Comparison of ENCODE assay signal across 11 cellular contexts in the genomic region with DNA sequence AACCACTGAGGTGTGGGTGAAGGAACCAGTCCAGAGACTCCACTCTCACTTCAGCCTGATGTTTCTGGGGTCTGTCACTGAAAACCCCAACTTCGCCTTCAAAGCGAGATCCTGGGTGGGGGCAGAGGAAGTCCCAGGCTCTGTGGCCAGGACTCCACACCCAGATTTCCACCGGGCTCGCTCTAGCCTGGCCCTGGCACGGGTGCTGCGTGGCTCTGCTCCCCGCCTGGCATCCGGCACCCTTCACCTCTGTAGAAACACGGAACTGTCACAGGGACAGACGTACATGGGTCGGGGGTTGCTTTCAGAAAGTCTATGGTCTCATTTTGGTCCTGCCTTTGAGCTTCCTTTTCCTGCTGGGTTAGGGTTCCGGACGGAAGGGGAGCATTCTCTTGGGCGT. TPM values are rescaled to one million over a fixed set of nuclear protein-coding genes. Genes with fewer than 3 reads are reported as not detected.
DNase-seq lines count a peak whose midpoint lies in the region; ATAC-seq and TF ChIP-seq lines count a peak whose summit lies in the region.
"Had no signal": no experiment of that assay in that cellular context is flagged by ENCODE, and none has a peak within 500 bp of the region (broad histone marks: within the 10 kb centered on the region; RNA-seq: fewer than 3 reads in every experiment).

No MANE protein-coding gene starts in this region.

- no peaks in the 10 kb centered on the region for H3K27me3 ChIP-seq in CD4-positive, alpha-beta memory T cell (ENCODE audit: insufficient read depth, low read length)
- no peaks in the 10 kb centered on the region for H3K27me3 ChIP-seq in Peyer's patch
- no peaks in the 10 kb centered on the region for H3K27me3 ChIP-seq in esophagus squamous epithelium
- H3K27me3 ChIP-seq in skeletal muscle tissue (ENCODE audit: control insufficient read depth in 3 of 3, insufficient read depth in 3 of 3, low read length in 3 of 3) = no peaks in the 10 kb centered on the region
- H3K27me3 ChIP-seq: MG63, ovary had no signal

- peaks cover 9 to 19% of the 10 kb centered on the region in 2 donors for H3K36me3 Mint-ChIP-seq in CD4-positive, alpha-beta memory T cell

- peak overlapping the region in 4 of 7 donors; percentile 79 to 96 (median 89) for H3K27ac Mint-ChIP-seq in CD4-positive, alpha-beta memory T cell

- POLR2A ChIA-PET in CD4-positive, alpha-beta memory T cell (lab: Charles Lee; ENCODE audit: partially characterized antibody) = interaction anchor here (0.9 to 5.8 kb wide), 4 partner anchors 24 to 103 kb away, joined by 5 to 83 read pairs (median 20); a partner anchor contains a TSS

- peaks cover 33 to 51% (median 44%) of the 10 kb centered on the region in 4 donors for H3K4me1 Mint-ChIP-seq in CD4-positive, alpha-beta memory T cell

- TF ChIP-seq POLR2A in Peyer's patch (IDR thresholded peaks at IDR 0.05) (no peak), esophagus squamous epithelium (IDR thresholded peaks at IDR 0.05) (no peak)

- no peaks in the 10 kb centered on the region for H3K9me3 ChIP-seq in CD4-positive, alpha-beta memory T cell (ENCODE audit: control insufficient read depth in 1 of 2, low read length in 2 of 2)
- H3K9me3 ChIP-seq in Peyer's patch (no peaks in the 10 kb centered on the region), esophagus squamous epithelium (no peaks in the 10 kb centered on the region), skeletal muscle tissue (ENCODE audit: control insufficient read depth in 3 of 3, low read length in 3 of 3) (no peaks in the 10 kb centered on the region)
- H3K9me3 ChIP-seq: MG63, ovary had no signal

- H3K9me3 Mint-ChIP-seq in CD4-positive, alpha-beta memory T cell = no peaks in the 10 kb centered on the region
- H3K9me3 Mint-ChIP-seq: stimulated activated naive B cell treated with anti-CD40 and anti-IgM and Interleukin-4, amounts not matched to agents 10 μg/mL and 1 μg/mL and 100 μg/mL, for 72 hours had no signal

- H3K4me3 Mint-ChIP-seq in CD4-positive, alpha-beta memory T cell = peak overlapping the region in 1 of 8 donors; percentile 46
- H3K4me3 Mint-ChIP-seq: stimulated activated naive B cell treated with anti-CD40 and anti-IgM and Interleukin-4, amounts not matched to agents 10 μg/mL and 1 μg/mL and 100 μg/mL, for 72 hours had no signal

- peaks cover 7% of the 10 kb centered on the region for H3K36me3 ChIP-seq in CD4-positive, alpha-beta memory T cell (ENCODE audit: insufficient read depth, low read length)
- peaks cover 0 to 6% (median 0%) of the 10 kb centered on the region in 3 donors for H3K36me3 ChIP-seq in Peyer's patch
- no peaks in the 10 kb centered on the region for H3K36me3 ChIP-seq in esophagus squamous epithelium
- H3K36me3 ChIP-seq in skeletal muscle tissue (ENCODE audit: control insufficient read depth in 3 of 3, insufficient read depth in 3 of 3, low read length in 3 of 3) = no peaks in the 10 kb centered on the region
- H3K36me3 ChIP-seq: ovary had no signal

- WGBS in esophagus squamous epithelium, 2 donors = 66 to 86% methylated on average over 11 of the region's 14 CpGs

- intact Hi-C loops in CD4-positive, alpha-beta memory T cell (cut with micrococcal nuclease) = loop anchor here (5.0 kb wide), 2 partner anchors 39 to 264 kb away; no protein-coding TSS in a partner anchor
- intact Hi-C loops in esophagus squamous epithelium (cut with DNase I) = loop anchor here (5.0 kb wide), 1 partner anchor 104 kb away; a partner anchor contains a TSS
- intact Hi-C loops in left colon (cut with DNase I, micrococcal nuclease) = no loop called here

- H3K9ac ChIP-seq in skeletal muscle tissue (ENCODE audit: low read depth in 1 of 3, low read length in 3 of 3) = peak overlapping the region in 2 of 3 donors; percentile 23 to 74

- TF ChIP-seq CTCF in Peyer's patch (IDR thresholded peaks at IDR 0.05) (no peak), esophagus squamous epithelium (IDR thresholded peaks at IDR 0.05) (no peak)

- no peak overlapping the region for H3K27ac ChIP-seq in CD4-positive, alpha-beta memory T cell (ENCODE audit: low read depth, low read length)
- H3K27ac ChIP-seq in Peyer's patch (peak overlapping the region in 3 of 4 donors; percentile 68 to 83 (median 82)), esophagus squamous epithelium (peak overlapping the region; percentile 18 to 90 (median 79)), skeletal muscle tissue (ENCODE audit: low read depth, low read length) (peak overlapping the region; percentile 74)
- H3K27ac ChIP-seq: ovary had no signal

- ATAC-seq in HG03175 (IDR thresholded peaks at IDR 0.05; ENCODE audit: unreplicated experiment) (no peak), left colon (no peak)
- ATAC-seq: stimulated activated naive B cell treated with anti-CD40 and anti-IgM and Interleukin-4, amounts not matched to agents 10 μg/mL and 1 μg/mL and 100 μg/mL, for 72 hours had no signal

- CTCF ChIA-PET in CD4-positive, alpha-beta memory T cell (lab: Charles Lee; ENCODE audit: partially characterized antibody) = interaction anchor here (1.1 to 11.4 kb wide), 10 partner anchors 10 to 286 kb away, joined by 5 to 208 read pairs (median 30); a partner anchor contains a TSS

- H3K4me1 ChIP-seq in CD4-positive, alpha-beta memory T cell (ENCODE audit: insufficient read depth, low read length) = peaks cover 50% of the 10 kb centered on the region
- H3K4me1 ChIP-seq in Peyer's patch (peaks cover 6 to 42% (median 17%) of the 10 kb centered on the region in 4 donors), esophagus squamous epithelium (peaks cover 28 to 68% (median 52%) of the 10 kb centered on the region in 3 donors), skeletal muscle tissue (ENCODE audit: control insufficient read depth in 3 of 3, insufficient read depth in 3 of 3, low read length in 3 of 3) (peaks cover 49 to 60% (median 56%) of the 10 kb centered on the region in 3 donors)

- DNase-seq in CD4-positive, alpha-beta memory T cell = no peak
- DNase-seq in Peyer's patch (no peak), esophagus squamous epithelium (lab: John Stamatoyannopoulos, UW) (no peak), left colon (no peak)
- no peak for DNase-seq in stimulated activated CD4-positive, alpha-beta T cell treated with anti-CD3 and anti-CD28 coated beads, Interleukin-1b, Interleukin-23, amount 100 ng/mL, for 48 hours
- DNase-seq: effector CD4-positive, alpha-beta T cell; MG63; ovary; stimulated activated naive B cell treated with anti-CD40 and anti-IgM and Interleukin-4, amounts not matched to agents 10 μg/mL and 1 μg/mL and 100 μg/mL, for 72 hours had no signal

- H3K4me3 ChIP-seq in CD4-positive, alpha-beta memory T cell (ENCODE audit: low read length in 2 of 2) = no peak overlapping the region
- H3K4me3 ChIP-seq in Peyer's patch = no peak overlapping the region
- no peak overlapping the region for H3K4me3 ChIP-seq in esophagus squamous epithelium
- peak overlapping the region in 2 of 3 donors; percentile 16 to 66 for H3K4me3 ChIP-seq in skeletal muscle tissue (ENCODE audit: low read length in 3 of 3)
- H3K4me3 ChIP-seq: MG63, ovary had no signal

- no peaks in the 10 kb centered on the region for H3K27me3 Mint-ChIP-seq in CD4-positive, alpha-beta memory T cell
- H3K27me3 Mint-ChIP-seq: stimulated activated naive B cell treated with anti-CD40 and anti-IgM and Interleukin-4, amounts not matched to agents 10 μg/mL and 1 μg/mL and 100 μg/mL, for 72 hours had no signal

RNA-seq across cellular contexts. Expression of a gene that starts 41.6 kb away (rescaled TPM):
- 10 to 100 TPM; 32.5 to 35.4 TPM for total RNA-seq in CD4-positive, alpha-beta memory T cell
- polyA plus RNA-seq in CD4-positive, alpha-beta memory T cell = 10 to 100 TPM; 54.3 to 63.5 TPM
- 10 to 100 TPM; 31.5 to 91.6 (median 55.6) TPM for total RNA-seq in Peyer's patch
- total RNA-seq in esophagus squamous epithelium = 10 to 100 TPM; 14.9 to 66.8 (median 26.3) TPM
- 99.7 TPM for total RNA-seq in skeletal muscle tissue
- 10 to 100 TPM; 41.5 to 44.6 TPM for total RNA-seq in left colon

Comparison
In these comparisons a context has a peak if more than half of its experiments do, and no peak if none do; other contexts are left out.
1. H3K4me3 ChIP-seq: peak in skeletal muscle tissue (2 of 3); none in CD4-positive, alpha-beta memory T cell (0 of 2), Peyer's patch (0 of 4) and esophagus squamous epithelium (0 of 4).
2. intact Hi-C loops: an anchor here in CD4-positive, alpha-beta memory T cell (5.0 kb wide) and esophagus squamous epithelium (5.0 kb wide); none called in left colon.